ENCODE assay signal across 29 cellular contexts in genomic region chr7:1950066-1950622, GRCh38.
DNase-seq lines count a peak whose midpoint lies in the region; ATAC-seq and TF ChIP-seq lines count a peak whose summit lies in the region.
"Had no signal": no experiment of that assay in that cellular context is flagged by ENCODE, and none has a peak within 500 bp of the region (broad histone marks: within the 10 kb centered on the region; RNA-seq: fewer than 3 reads in every experiment).

No MANE protein-coding gene starts in this region.

- no peak overlapping the region for H3K27ac ChIP-seq in psoas muscle
- H3K27ac ChIP-seq in smooth muscle cell (ENCODE audit: low read depth), result no peak overlapping the region
- H3K27ac ChIP-seq in testis, result no peak overlapping the region
- H3K27ac ChIP-seq: body of pancreas, esophagus squamous epithelium, gastroesophageal sphincter, ovary, uterus had no signal

- H3K4me3 Mint-ChIP-seq in activated naive CD8-positive, alpha-beta T cell treated with anti-CD3 and anti-CD28 coated beads, Interleukin-2, amount 10 ng/mL, durations not matched to agents 7 days and 5 days, result no peak overlapping the region
- no peak overlapping the region for H3K4me3 Mint-ChIP-seq in activated naive CD8-positive, alpha-beta T cell treated with anti-CD3 and anti-CD28 coated beads for 36 hours
- no peak overlapping the region for H3K4me3 Mint-ChIP-seq in endothelial cell (ENCODE audit: unreplicated experiment)
- H3K4me3 Mint-ChIP-seq: activated CD4-positive, alpha-beta T cell treated with anti-CD3 and anti-CD28 coated beads, Interleukin-2, amount 10 ng/mL, durations not matched to agents 24 days and 14 days; activated naive CD8-positive, alpha-beta T cell treated with anti-CD3 and anti-CD28 coated beads, Interleukin-2, amount 50 U/mL, for 24 hours; CD8-positive, alpha-beta T cell; T-helper 1 cell treated with Interleukin-12 subunit alpha and Interleukin-12 subunit beta and Interleukin-4 antibody, amounts not matched to agents 30 μg/mL and 1 μg/mL, for 36 hours had no signal

- H3K27ac Mint-ChIP-seq in activated naive CD8-positive, alpha-beta T cell treated with anti-CD3 and anti-CD28 coated beads, Interleukin-2, amount 10 ng/mL, durations not matched to agents 7 days and 5 days, result no peak overlapping the region
- no peak overlapping the region for H3K27ac Mint-ChIP-seq in activated naive CD8-positive, alpha-beta T cell treated with anti-CD3 and anti-CD28 coated beads for 36 hours
- H3K27ac Mint-ChIP-seq in endothelial cell (ENCODE audit: unreplicated experiment), result peak overlapping the region; percentile 57
- H3K27ac Mint-ChIP-seq: activated CD4-positive, alpha-beta T cell treated with anti-CD3 and anti-CD28 coated beads, Interleukin-2, amount 10 ng/mL, durations not matched to agents 24 days and 14 days; activated naive CD8-positive, alpha-beta T cell treated with anti-CD3 and anti-CD28 coated beads, Interleukin-2, amount 50 U/mL, for 24 hours; activated T-helper 2 cell treated with anti-CD3 and anti-CD28 coated beads, Interferon-gamma antibody, Interleukin-2, Interleukin-4, amounts not matched to agents 10 μg/mL and 5 μg/mL and 100 μg/mL, durations not matched to agents 14 hours and 24 hours and 36 hours; CD8-positive, alpha-beta T cell; T-helper 1 cell treated with Interleukin-12 subunit alpha and Interleukin-12 subunit beta and Interleukin-4 antibody, amounts not matched to agents 30 μg/mL and 1 μg/mL, for 36 hours had no signal

- no peak overlapping the region for H3K4me2 ChIP-seq in smooth muscle cell

- no peaks in the 10 kb centered on the region for H3K79me2 ChIP-seq in smooth muscle cell (ENCODE audit: low read depth)

- no peaks in the 10 kb centered on the region for H4K20me1 ChIP-seq in smooth muscle cell (ENCODE audit: low read depth)

- H3K9ac ChIP-seq in smooth muscle cell (ENCODE audit: low read depth), result no peak overlapping the region

- POLR2A ChIA-PET in activated naive CD8-positive, alpha-beta T cell treated with anti-CD3 and anti-CD28 coated beads, Interleukin-2, amount 10 ng/mL, durations not matched to agents 7 days and 5 days (lab: Charles Lee), result interaction anchor here (1.2 kb wide), 1 partner anchor 9 kb away, joined by 4 read pairs; no protein-coding TSS in a partner anchor

- H3F3A ChIP-seq in smooth muscle cell (ENCODE audit: low read depth), result no peaks in the 10 kb centered on the region

- ATAC-seq in activated naive CD8-positive, alpha-beta T cell treated with anti-CD3 and anti-CD28 coated beads, Interleukin-2, amount 10 ng/mL, durations not matched to agents 7 days and 5 days (ENCODE audit: low read depth), result no peak
- ATAC-seq in psoas muscle (no peak), GM21723 (IDR thresholded peaks at IDR 0.05; ENCODE audit: unreplicated experiment) (no peak)
- ATAC-seq: activated naive CD8-positive, alpha-beta T cell treated with anti-CD3 and anti-CD28 coated beads, Interleukin-2, amount 50 U/mL, for 24 hours; body of pancreas; effector memory CD8-positive, alpha-beta T cell; gastroesophageal sphincter had no signal

- H3K27me3 ChIP-seq in psoas muscle (ENCODE audit: insufficient read depth in 3 of 3, low read length in 2 of 3) (no peaks in the 10 kb centered on the region), smooth muscle cell (ENCODE audit: low read depth) (no peaks in the 10 kb centered on the region), testis (no peaks in the 10 kb centered on the region)
- H3K27me3 ChIP-seq: body of pancreas, esophagus squamous epithelium, gastroesophageal sphincter, ovary, SJCRH30, uterus had no signal

- WGBS in psoas muscle, 3 donors, result 85 to 89% (median 87%) methylated on average over 25 to 26 of the region's 26 CpGs
- whole genome bisulfite sequencing in smooth muscle cell (ENCODE audit: low lambda C conversion rate), result 95% methylated on average over 26 of the region's 26 CpGs
- 83 to 94% methylated on average over 6 to 26 of the region's 26 CpGs for WGBS in testis, 2 donors

- H3K4me1 Mint-ChIP-seq in activated naive CD8-positive, alpha-beta T cell treated with anti-CD3 and anti-CD28 coated beads, Interleukin-2, amount 10 ng/mL, durations not matched to agents 7 days and 5 days, result peaks cover 4% of the 10 kb centered on the region
- peaks cover 8% of the 10 kb centered on the region for H3K4me1 Mint-ChIP-seq in activated naive CD8-positive, alpha-beta T cell treated with anti-CD3 and anti-CD28 coated beads for 36 hours
- no peaks in the 10 kb centered on the region for H3K4me1 Mint-ChIP-seq in endothelial cell (ENCODE audit: unreplicated experiment)

- H3K9me3 ChIP-seq in psoas muscle, result no peaks in the 10 kb centered on the region
- no peaks in the 10 kb centered on the region for H3K9me3 ChIP-seq in smooth muscle cell (replicated peaks; ENCODE audit: low read depth)
- H3K9me3 ChIP-seq in testis, result no peaks in the 10 kb centered on the region
- H3K9me3 ChIP-seq: body of pancreas, esophagus squamous epithelium, gastroesophageal sphincter, ovary, SJCRH30, uterus had no signal

- peaks cover 14% of the 10 kb centered on the region for H3K4me1 ChIP-seq in psoas muscle
- no peaks in the 10 kb centered on the region for H3K4me1 ChIP-seq in smooth muscle cell (ENCODE audit: low read depth)
- H3K4me1 ChIP-seq in testis, result peaks cover 6% of the 10 kb centered on the region
- H3K4me1 ChIP-seq: body of pancreas, uterus had no signal

- DNase-seq in activated naive CD8-positive, alpha-beta T cell treated with anti-CD3 and anti-CD28 coated beads, Interleukin-2, amount 10 ng/mL, durations not matched to agents 7 days and 5 days, result peak; percentile 27
- no peak for DNase-seq in activated naive CD8-positive, alpha-beta T cell treated with anti-CD3 and anti-CD28 coated beads for 36 hours
- DNase-seq in DMS79 (lab: John Stamatoyannopoulos, UW) (peak; percentile 53), endothelial cell (ENCODE audit: low spot score) (no peak), psoas muscle (peak; percentile 7 to 29), smooth muscle cell (lab: John Stamatoyannopoulos, UW; ENCODE audit: unreplicated experiment) (no peak), testis (no peak)
- DNase-seq: ACHN; activated CD4-positive, alpha-beta T cell treated with anti-CD3 and anti-CD28 coated beads, Interleukin-2, amount 10 ng/mL, durations not matched to agents 24 days and 14 days; activated naive CD8-positive, alpha-beta T cell treated with anti-CD3 and anti-CD28 coated beads, Interleukin-2, amount 50 U/mL, for 24 hours; CD8-positive, alpha-beta T cell; DMS53; effector memory CD8-positive, alpha-beta T cell; esophagus squamous epithelium; HCEC 1CT; kidney glomerular epithelial cell; mesendoderm; NCI-H1436; NCI-H2227 treated with DMSO at 0.1 percent for 48 hours; NCI-H774; substantia nigra; uterus had no signal

- intact Hi-C loops in psoas muscle (cut with DNase I) (no loop called here), testis (cut with DNase I; ENCODE audit: low total_unique reads) (no loop called here)

- peaks cover 1% of the 10 kb centered on the region for H3K36me3 Mint-ChIP-seq in activated naive CD8-positive, alpha-beta T cell treated with anti-CD3 and anti-CD28 coated beads, Interleukin-2, amount 10 ng/mL, durations not matched to agents 7 days and 5 days
- peaks cover 1% of the 10 kb centered on the region for H3K36me3 Mint-ChIP-seq in activated naive CD8-positive, alpha-beta T cell treated with anti-CD3 and anti-CD28 coated beads for 36 hours
- no peaks in the 10 kb centered on the region for H3K36me3 Mint-ChIP-seq in endothelial cell (ENCODE audit: low read depth, unreplicated experiment)

- no peaks in the 10 kb centered on the region for H3K27me3 Mint-ChIP-seq in activated naive CD8-positive, alpha-beta T cell treated with anti-CD3 and anti-CD28 coated beads, Interleukin-2, amount 10 ng/mL, durations not matched to agents 7 days and 5 days
- no peaks in the 10 kb centered on the region for H3K27me3 Mint-ChIP-seq in activated naive CD8-positive, alpha-beta T cell treated with anti-CD3 and anti-CD28 coated beads for 36 hours
- peaks cover 11% of the 10 kb centered on the region for H3K27me3 Mint-ChIP-seq in endothelial cell (ENCODE audit: unreplicated experiment)
- H3K27me3 Mint-ChIP-seq: activated CD4-positive, alpha-beta T cell treated with anti-CD3 and anti-CD28 coated beads, Interleukin-2, amount 10 ng/mL, durations not matched to agents 24 days and 14 days; activated naive CD8-positive, alpha-beta T cell treated with anti-CD3 and anti-CD28 coated beads, Interleukin-2, amount 50 U/mL, for 24 hours; effector memory CD8-positive, alpha-beta T cell had no signal

- H3K36me3 ChIP-seq in psoas muscle (ENCODE audit: insufficient read depth in 1 of 2, low read depth in 1 of 2) (no peaks in the 10 kb centered on the region), smooth muscle cell (ENCODE audit: low read depth) (no peaks in the 10 kb centered on the region), testis (ENCODE audit: low read depth, missing control alignments) (no peaks in the 10 kb centered on the region)
- H3K36me3 ChIP-seq: gastroesophageal sphincter, ovary, SJCRH30, uterus had no signal

- no peaks in the 10 kb centered on the region for H3K9me3 Mint-ChIP-seq in activated naive CD8-positive, alpha-beta T cell treated with anti-CD3 and anti-CD28 coated beads, Interleukin-2, amount 10 ng/mL, durations not matched to agents 7 days and 5 days
- no peaks in the 10 kb centered on the region for H3K9me3 Mint-ChIP-seq in activated naive CD8-positive, alpha-beta T cell treated with anti-CD3 and anti-CD28 coated beads for 36 hours
- no peaks in the 10 kb centered on the region for H3K9me3 Mint-ChIP-seq in endothelial cell (ENCODE audit: unreplicated experiment)
- H3K9me3 Mint-ChIP-seq: activated CD4-positive, alpha-beta T cell treated with anti-CD3 and anti-CD28 coated beads, Interleukin-2, amount 10 ng/mL, durations not matched to agents 24 days and 14 days; activated naive CD8-positive, alpha-beta T cell treated with anti-CD3 and anti-CD28 coated beads, Interleukin-2, amount 50 U/mL, for 24 hours; activated T-helper 2 cell treated with anti-CD3 and anti-CD28 coated beads, Interferon-gamma antibody, Interleukin-2, Interleukin-4, amounts not matched to agents 10 μg/mL and 5 μg/mL and 100 μg/mL, durations not matched to agents 14 hours and 24 hours and 36 hours; CD8-positive, alpha-beta T cell; effector memory CD8-positive, alpha-beta T cell; T-helper 1 cell treated with Interleukin-12 subunit alpha and Interleukin-12 subunit beta and Interleukin-4 antibody, amounts not matched to agents 30 μg/mL and 1 μg/mL, for 36 hours had no signal

- no peak overlapping the region for H3K4me3 ChIP-seq in psoas muscle
- H3K4me3 ChIP-seq in smooth muscle cell, result no peak overlapping the region
- H3K4me3 ChIP-seq in testis, result no peak overlapping the region
- H3K4me3 ChIP-seq: body of pancreas, esophagus squamous epithelium, gastroesophageal sphincter, ovary, SJCRH30, uterus had no signal

- TF ChIP-seq POLR2A in testis (IDR thresholded peaks at IDR 0.05), result no peak

- H2AFZ ChIP-seq in smooth muscle cell (ENCODE audit: low read depth), result no peak overlapping the region

- TF ChIP-seq CTCF in endothelial cell (IDR thresholded peaks at IDR 0.05; ENCODE audit: unreplicated experiment), result no peak
- TF ChIP-seq CTCF in psoas muscle (IDR thresholded peaks at IDR 0.05), result no peak
- no peak for TF ChIP-seq CTCF in smooth muscle cell (IDR thresholded peaks at IDR 0.05; ENCODE audit: borderline replicate concordance, insufficient read depth, poor library complexity, severe bottlenecking)
- no peak for TF ChIP-seq CTCF in testis (IDR thresholded peaks at IDR 0.05)

Comparison
In these comparisons a context has a peak if more than half of its experiments do, and no peak if none do; other contexts are left out.
1. DNase-seq: peak in activated naive CD8-positive, alpha-beta T cell treated with anti-CD3 and anti-CD28 coated beads, Interleukin-2, amount 10 ng/mL, durations not matched to agents 7 days and 5 days (single experiment), DMS79 (single experiment) and psoas muscle (2 of 2); none in activated naive CD8-positive, alpha-beta T cell treated with anti-CD3 and anti-CD28 coated beads for 36 hours (single experiment), endothelial cell (single experiment), smooth muscle cell (single experiment) and testis (single experiment).